Comparison of ENCODE assay signal across 26 cellular contexts in genomic region chr13:97951376-97951775, GRCh38.
"Had no signal": no experiment of that assay in that cellular context is flagged by ENCODE, and none has a peak within 500 bp of the region (broad histone marks: within the 10 kb centered on the region; RNA-seq: fewer than 3 reads in every experiment).

No MANE protein-coding gene starts in this region.

- H3K27me3 ChIP-seq: neural progenitor cell, ovary, right lobe of liver, sigmoid colon, suprapubic skin, testis, tibial artery, transverse colon, upper lobe of right lung, uterus had no signal

- H3K4me2 ChIP-seq: neural progenitor cell had no signal

- DNase-seq: naive thymus-derived CD4-positive, alpha-beta T cell; natural killer cell; occipital lobe; ovary; psoas muscle; right cardiac atrium; right lobe of liver; sigmoid colon; small intestine; stimulated activated CD4-positive, alpha-beta T cell treated with anti-CD3 and anti-CD28 coated beads, Interleukin-15, amount 100 ng/mL, for 24 hours; stimulated activated CD4-positive, alpha-beta T cell treated with anti-CD3 and anti-CD28 coated beads, Interleukin-2, amount 100 ng/mL, for 24 hours; stimulated activated CD4-positive, alpha-beta T cell treated with anti-CD3 and anti-CD28 coated beads, Interleukin-2, amount 100 ng/mL, for 48 hours; stimulated activated CD4-positive, alpha-beta T cell treated with anti-CD3 and anti-CD28 coated beads, Interleukin-4, amount 100 ng/mL, for 24 hours; stimulated activated naive B cell treated with anti-CD40 and anti-IgM and Interleukin-4, amounts not matched to agents 10 μg/mL and 1 μg/mL and 100 μg/mL, for 72 hours; stimulated activated naive CD8-positive, alpha-beta T cell treated with anti-CD3 and anti-CD28 coated beads, Interleukin-15, amount 100 ng/mL, for 72 hours; stimulated activated naive CD8-positive, alpha-beta T cell treated with anti-CD3 and anti-CD28 coated beads, Interleukin-15, Interleukin-2, amounts not matched to agents 100 U/mL and 50 U/mL, for 24 hours; substantia nigra; testis; tibial artery; transverse colon; upper lobe of right lung; uterus had no signal

- H3K4me3 ChIP-seq: neural progenitor cell, ovary, psoas muscle, right lobe of liver, sigmoid colon, suprapubic skin, testis, tibial artery, transverse colon, upper lobe of right lung, uterus had no signal

- ATAC-seq: naive thymus-derived CD4-positive, alpha-beta T cell; natural killer cell; psoas muscle; right cardiac atrium; right lobe of liver; stimulated activated effector memory CD8-positive, alpha-beta T cell treated with anti-CD3 and anti-CD28 coated beads, Interleukin-12 subunit alpha, Interleukin-12 subunit beta, amount 100 ng/mL, for 72 hours; stimulated activated naive B cell treated with anti-CD40 and anti-IgM and Interleukin-4, amounts not matched to agents 10 μg/mL and 1 μg/mL and 100 μg/mL, for 72 hours; stimulated activated naive CD8-positive, alpha-beta T cell treated with anti-CD3 and anti-CD28 coated beads, Interleukin-15, amount 100 ng/mL, for 72 hours; stimulated activated naive CD8-positive, alpha-beta T cell treated with anti-CD3 and anti-CD28 coated beads, Interleukin-15, Interleukin-2, amounts not matched to agents 100 U/mL and 50 U/mL, for 24 hours; upper lobe of right lung had no signal

- H3K27ac ChIP-seq: neural progenitor cell, ovary, parathyroid adenoma, psoas muscle, right lobe of liver, sigmoid colon, suprapubic skin, testis, tibial artery, transverse colon, upper lobe of right lung, uterus had no signal

- H3K4me1 ChIP-seq: parathyroid adenoma, psoas muscle, right lobe of liver, sigmoid colon, suprapubic skin, testis, tibial artery, transverse colon, upper lobe of right lung, uterus had no signal

- H3K36me3 ChIP-seq: neural progenitor cell, ovary, right lobe of liver, sigmoid colon, suprapubic skin, tibial artery, transverse colon, upper lobe of right lung, uterus had no signal

- H3K9me3 ChIP-seq: ovary, psoas muscle, right lobe of liver, sigmoid colon, suprapubic skin, testis, tibial artery, transverse colon, upper lobe of right lung, uterus had no signal

- H2AFZ ChIP-seq: neural progenitor cell, parathyroid adenoma had no signal

- H3K9ac ChIP-seq: neural progenitor cell, parathyroid adenoma had no signal
